Comparison of ENCODE assay signal across 8 cellular contexts in genomic region chr10:130135676-130136213, GRCh38. TPM values are rescaled to one million over a fixed set of nuclear protein-coding genes. Genes with fewer than 3 reads are reported as not detected.
DNase-seq lines count a peak whose midpoint lies in the region; ATAC-seq and TF ChIP-seq lines count a peak whose summit lies in the region.

No MANE protein-coding gene starts in this region.

- intact Hi-C loops in adrenal gland (cut with DNase I): loop anchor here in 1 of 2 donors (2.0 kb wide), 1 partner anchor 25 kb away; the partner anchor contains the start of gene C10orf143
- intact Hi-C loops in right lobe of liver (cut with DNase I): no loop called here

- TF ChIP-seq POLR2A in adrenal gland (IDR thresholded peaks at IDR 0.05) (no peak), right lobe of liver (IDR thresholded peaks at IDR 0.05) (no peak)

- H3K79me2 ChIP-seq in DND-41 (ENCODE audit: insufficient read depth, low read length): peaks cover 49% of the 10 kb centered on the region

- H3K27ac ChIP-seq in DND-41 (ENCODE audit: low read length) (peak overlapping the region; percentile 81), adrenal gland (peak overlapping the region in 4 of 5 donors; percentile 85 to 94 (median 88)), right lobe of liver (peak overlapping the region in 2 of 3 donors; percentile 71 to 84)

- H2AFZ ChIP-seq in DND-41 (ENCODE audit: low read depth, low read length): peak overlapping the region; percentile 99

- H3K4me1 ChIP-seq in DND-41 (ENCODE audit: insufficient read depth, low read length) (peaks cover 42% of the 10 kb centered on the region), adrenal gland (replicated peaks in 1 of 2) (peaks cover 30 to 35% of the 10 kb centered on the region in 2 donors), right lobe of liver (peaks cover 0 to 14% (median 6%) of the 10 kb centered on the region in 4 donors)

- peak overlapping the region; percentile 91 for H3K4me3 Mint-ChIP-seq in type B pancreatic cell

- H3K9me3 Mint-ChIP-seq in type B pancreatic cell: no peaks in the 10 kb centered on the region

- H3K27me3 ChIP-seq in DND-41 (ENCODE audit: insufficient read depth, low read length, poor library complexity): no peaks in the 10 kb centered on the region
- H3K27me3 ChIP-seq in adrenal gland: no peaks in the 10 kb centered on the region
- no peaks in the 10 kb centered on the region for H3K27me3 ChIP-seq in right lobe of liver

- H3K4me1 Mint-ChIP-seq in type B pancreatic cell (ENCODE audit: unreplicated experiment): peaks cover 22% of the 10 kb centered on the region

- 23 to 80% (median 25%) methylated on average over 1 to 15 of the region's 15 CpGs; no CpG with 5 or more reads in 1 of the 4 donors for WGBS in adrenal gland, 4 donors
- WGBS in right lobe of liver (ENCODE audit: insufficient coverage, low coverage, low lambda C conversion rate, missing lambda C conversion rate): 21% methylated on average over 8 of the region's 15 CpGs

- H3K36me3 ChIP-seq in DND-41 (ENCODE audit: insufficient read depth, low read length): peaks cover 12% of the 10 kb centered on the region
- no peaks in the 10 kb centered on the region for H3K36me3 ChIP-seq in adrenal gland (replicated peaks in 1 of 2)
- H3K36me3 ChIP-seq in right lobe of liver: no peaks in the 10 kb centered on the region

- ATAC-seq in DND-41 (ENCODE audit: insufficient read depth, low read depth) (no peak; the same call in 1 of the 3 replicates), HG02973 (IDR thresholded peaks at IDR 0.05; ENCODE audit: unreplicated experiment) (peak; percentile 11), right lobe of liver (no peak)

- peak overlapping the region; percentile 68 for H3K27ac Mint-ChIP-seq in type B pancreatic cell

- TF ChIP-seq CTCF in DND-41 (IDR thresholded peaks at IDR 0.05; ENCODE audit: borderline replicate concordance, extremely low read depth, low read length, poor library complexity, severe bottlenecking) (no peak), adrenal gland (IDR thresholded peaks at IDR 0.05) (no peak), right lobe of liver (IDR thresholded peaks at IDR 0.05) (no peak), type B pancreatic cell (conservative IDR thresholded peaks at IDR 0.05) (no peak)

- H3K4me3 ChIP-seq in DND-41 (ENCODE audit: low read depth in 1 of 2, low read length in 2 of 2) (peak overlapping the region; percentile 98 to 99; a peak in 3 of 4 replicates), adrenal gland (peak overlapping the region in 3 of 4 donors; percentile 62 to 100 (median 91)), right lobe of liver (peak overlapping the region; percentile 97 to 99 (median 98))

- peaks cover 4% of the 10 kb centered on the region for H3K36me3 Mint-ChIP-seq in type B pancreatic cell

- H3K9ac ChIP-seq in DND-41 (ENCODE audit: low read depth, low read length): peak overlapping the region; percentile 90

- peaks cover 3% of the 10 kb centered on the region for H3K27me3 Mint-ChIP-seq in type B pancreatic cell

- H3K9me3 ChIP-seq in DND-41 (ENCODE audit: insufficient read depth, low read length, severe bottlenecking) (no peaks in the 10 kb centered on the region), adrenal gland (replicated peaks in 1 of 3) (no peaks in the 10 kb centered on the region), right lobe of liver (no peaks in the 10 kb centered on the region)

- H3K4me2 ChIP-seq in DND-41 (ENCODE audit: insufficient read depth, low read length): peak overlapping the region; percentile 99

- DNase-seq in DND-41 (no peak), adrenal gland (peak in 2 of 7 donors; percentile 14 to 24), right lobe of liver (no peak), type B pancreatic cell (ENCODE audit: extremely low spot score, unreplicated experiment) (no peak), putamen (ENCODE audit: low spot score) (no peak), midbrain (lab: John Stamatoyannopoulos, UW) (no peak)
- no peak for DNase-seq in effector CD4-positive, alpha-beta T cell

- peaks cover 32% of the 10 kb centered on the region for H4K20me1 ChIP-seq in DND-41 (ENCODE audit: insufficient read depth, low read length)

RNA-seq across cellular contexts. Expression of gene GLRX3, which starts 0.4 kb away (rescaled TPM):
- 100 to 1,000 TPM in 1 of 8 donors, 10 to 100 TPM in 7; 46.5 to 116 (median 73.2) TPM for total RNA-seq in adrenal gland
- polyA plus RNA-seq in adrenal gland: 100 to 1,000 TPM in 1 of 3 donors, 10 to 100 TPM in 2; 34.2 to 139 (median 51.6) TPM
- 10 to 100 TPM; 23.5 to 50.6 (median 33.4) TPM for total RNA-seq in right lobe of liver
- total RNA-seq in type B pancreatic cell (ENCODE audit: low replicate concordance): 73.2 and 77.4 TPM in 2 replicates

RNA-seq across cellular contexts. Expression of gene C10orf143, which starts 25.1 kb away (rescaled TPM):
- total RNA-seq in adrenal gland (1 to 10 TPM in 7 of 8 donors, under 1 TPM in 1; 0.85 to 5.7 (median 4.6) TPM), right lobe of liver (1 to 10 TPM in 5 of 6 experiments, under 1 TPM in 1; 0.68 to 2.9 (median 1.6) TPM), type B pancreatic cell (ENCODE audit: low replicate concordance) (1.8 and 3.0 TPM in 2 replicates)
- polyA plus RNA-seq in adrenal gland: 10 to 100 TPM in 2 of 3 donors, 1 to 10 TPM in 1; 6.0 to 19.3 (median 13.6) TPM
